In genomic region chr16:31471875-31472558, GRCh38 we compare ENCODE assay signal across 8 cellular contexts. TPM values are rescaled to one million over a fixed set of nuclear protein-coding genes. Genes with fewer than 3 reads are reported as not detected.
DNase-seq lines count a peak whose midpoint lies in the region; ATAC-seq and TF ChIP-seq lines count a peak whose summit lies in the region.

TGFB1I1 (plus strand) TSS chr16:31472152; CDS start chr16:31472189, 37 bp downstream.

- DNase-seq in CD8-positive, alpha-beta memory T cell, result no peak
- DNase-seq in LoVo (ENCODE audit: low spot score) (peak; percentile 44), skeletal muscle cell (ENCODE audit: low read depth) (no peak), AML-193 (lab: John Stamatoyannopoulos, UW) (no peak)

- no peaks in the 10 kb centered on the region for H3K9me3 Mint-ChIP-seq in CD8-positive, alpha-beta memory T cell
- no peaks in the 10 kb centered on the region for H3K9me3 Mint-ChIP-seq in brain

- H3K27me3 ChIP-seq in CD8-positive, alpha-beta memory T cell (ENCODE audit: insufficient read depth, low read length, poor library complexity, severe bottlenecking), result peaks cover 13% of the 10 kb centered on the region
- peaks cover 34% of the 10 kb centered on the region for H3K27me3 ChIP-seq in iPS-15b (ENCODE audit: control insufficient read depth, insufficient read depth, low read length)

- H3K9ac ChIP-seq in iPS-15b (ENCODE audit: low read depth, low read length), result peak within 1 kb of the TSS; percentile 47

- H3K36me3 ChIP-seq in CD8-positive, alpha-beta memory T cell (ENCODE audit: insufficient read depth, low read length), result no peaks in the 10 kb centered on the region
- no peaks in the 10 kb centered on the region for H3K36me3 ChIP-seq in iPS-15b (ENCODE audit: control insufficient read depth, insufficient read depth, low read length)

- peaks cover 10 to 33% (median 14%) of the 10 kb centered on the region in 3 donors for H3K4me1 Mint-ChIP-seq in CD8-positive, alpha-beta memory T cell
- H3K4me1 Mint-ChIP-seq in brain, result peaks cover 34% of the 10 kb centered on the region

- no peaks in the 10 kb centered on the region for H3K9me3 ChIP-seq in CD8-positive, alpha-beta memory T cell (ENCODE audit: low read length)
- H3K9me3 ChIP-seq in iPS-15b (ENCODE audit: control insufficient read depth, insufficient read depth, low read length), result no peaks in the 10 kb centered on the region

- H3K4me3 Mint-ChIP-seq in CD8-positive, alpha-beta memory T cell, result peak within 1 kb of the TSS; percentile 48 to 82 (median 71)
- peak within 1 kb of the TSS; percentile 84 to 91 (median 86) for H3K4me3 Mint-ChIP-seq in brain

- ATAC-seq in HG02678 (IDR thresholded peaks at IDR 0.05; ENCODE audit: unreplicated experiment) (no peak), GM19328 (IDR thresholded peaks at IDR 0.05; ENCODE audit: unreplicated experiment) (no peak)

- peak within 1 kb of the TSS; percentile 22 for H3K4me3 ChIP-seq in CD8-positive, alpha-beta memory T cell (ENCODE audit: low read length)
- H3K4me3 ChIP-seq in iPS-15b (ENCODE audit: low read depth, low read length) (peak within 1 kb of the TSS; percentile 70), skeletal muscle cell (ENCODE audit: low read depth, low read length) (peak within 1 kb of the TSS; percentile 76)

- H3K27ac Mint-ChIP-seq in CD8-positive, alpha-beta memory T cell, result no peak within 1 kb of the TSS
- peak within 1 kb of the TSS; percentile 75 to 96 (median 86) for H3K27ac Mint-ChIP-seq in brain

- peaks cover 0 to 5% (median 0%) of the 10 kb centered on the region in 3 donors for H3K36me3 Mint-ChIP-seq in CD8-positive, alpha-beta memory T cell
- peaks cover 10% of the 10 kb centered on the region for H3K36me3 Mint-ChIP-seq in brain

- POLR2A ChIA-PET in CD8-positive, alpha-beta memory T cell (lab: Charles Lee), result interaction anchor here (0.6 kb wide), 1 partner anchor 12 kb away, joined by 3 read pairs; no protein-coding TSS in a partner anchor

- CTCF ChIA-PET in CD8-positive, alpha-beta memory T cell (lab: Charles Lee), result no interaction called here

- TF ChIP-seq CTCF in brain (conservative IDR thresholded peaks at IDR 0.05), result no peak

- H3K4me1 ChIP-seq in CD8-positive, alpha-beta memory T cell (ENCODE audit: insufficient read depth, low read length), result peaks cover 16% of the 10 kb centered on the region
- peaks cover 7% of the 10 kb centered on the region for H3K4me1 ChIP-seq in iPS-15b (ENCODE audit: control insufficient read depth, insufficient read depth, low read length)

- H3K27me3 Mint-ChIP-seq in CD8-positive, alpha-beta memory T cell, result peaks cover 19 to 23% of the 10 kb centered on the region in 2 donors
- H3K27me3 Mint-ChIP-seq in brain, result peaks cover 50% of the 10 kb centered on the region

- H3K27ac ChIP-seq in CD8-positive, alpha-beta memory T cell (ENCODE audit: low read depth, low read length), result no peak within 1 kb of the TSS

RNA-seq across cellular contexts. Expression of gene TGFB1I1, which starts in this region (rescaled TPM):
- total RNA-seq in CD8-positive, alpha-beta memory T cell, result 1 to 10 TPM in 1 of 2 experiments, under 1 TPM in 1; 0.59 to 1.1 TPM
- not detected for polyA plus RNA-seq in CD8-positive, alpha-beta memory T cell
- 15.8 TPM for polyA plus RNA-seq in brain (ENCODE audit: insufficient read depth, low read depth, low replicate concordance)

Comparison
In these comparisons a context has a peak if more than half of its experiments do, and no peak if none do; other contexts are left out.
1. RNA of gene TGFB1I1 (polyA plus RNA-seq): 15.8 TPM in brain (single experiment); not detected in CD8-positive, alpha-beta memory T cell (single experiment); every median in the first group is over 10 times any median in the second.
2. H3K4me3 ChIP-seq: peak in every context shown above with its lines; median percentile 76 in skeletal muscle cell; 70 in iPS-15b; 22 in CD8-positive, alpha-beta memory T cell.
3. H3K27ac Mint-ChIP-seq: peak in brain (5 of 5); none in CD8-positive, alpha-beta memory T cell (0 of 8).